7 cellular contexts compared by ENCODE assay signal in the genomic region with DNA sequence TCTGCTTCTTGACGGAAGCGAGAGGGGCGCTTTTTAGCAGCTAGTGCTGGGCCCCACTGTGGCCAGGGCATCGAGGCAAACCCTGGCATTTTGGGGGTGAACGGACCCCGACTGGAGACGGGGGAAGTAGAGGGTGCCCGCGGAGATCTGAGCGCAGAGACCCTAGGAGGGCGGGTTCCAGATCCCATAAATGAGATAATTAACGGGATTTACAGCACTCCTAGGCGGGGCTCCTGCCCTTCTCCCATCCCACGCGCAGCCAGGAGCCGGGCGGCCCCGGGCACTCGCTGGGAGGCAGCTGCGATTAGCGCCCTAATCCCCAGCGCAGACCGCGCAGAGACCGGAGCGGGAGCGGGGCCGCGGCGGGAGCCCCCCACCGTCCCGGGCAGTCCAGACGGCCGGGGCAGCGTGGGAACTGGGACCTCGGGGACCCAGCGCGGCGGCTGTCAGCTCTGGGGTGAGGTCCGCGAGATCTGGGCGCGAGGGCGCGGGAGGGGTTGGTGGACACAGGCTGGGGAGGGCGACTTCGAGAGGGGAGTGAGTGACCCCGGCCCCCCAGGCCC. TPM values are rescaled to one million over a fixed set of nuclear protein-coding genes. Genes with fewer than 3 reads are reported as not detected.
A peak's percentile ranks its signal among the peaks of the same experiment; 100 is the strongest.
DNase-seq lines count a peak whose midpoint lies in the region; ATAC-seq and TF ChIP-seq lines count a peak whose summit lies in the region.

No MANE protein-coding gene starts in this region.

- H3K4me3 Mint-ChIP-seq in HFFc6 = peak overlapping the region; percentile 85
- peak overlapping the region; percentile 73 for H3K4me3 Mint-ChIP-seq in activated T-helper 2 cell treated with anti-CD3 and anti-CD28 coated beads, Interferon-gamma antibody, Interleukin-2, Interleukin-4, amounts not matched to agents 10 μg/mL and 5 μg/mL and 100 μg/mL, durations not matched to agents 14 hours and 24 hours and 36 hours (ENCODE audit: low read depth)
- H3K4me3 Mint-ChIP-seq in stimulated activated naive CD8-positive, alpha-beta T cell treated with anti-CD3 and anti-CD28 coated beads, Interleukin-15, amount 100 ng/mL, for 72 hours = peak overlapping the region; percentile 17 to 61

- intact Hi-C loops in activated T-helper 2 cell treated with anti-CD3 and anti-CD28 coated beads, Interferon-gamma antibody, Interleukin-2, Interleukin-4, amounts not matched to agents 10 μg/mL and 5 μg/mL and 100 μg/mL, durations not matched to agents 14 hours and 24 hours and 36 hours (cut with micrococcal nuclease) = no loop called here

- ATAC-seq in stimulated activated naive CD8-positive, alpha-beta T cell treated with anti-CD3 and anti-CD28 coated beads, Interleukin-15, amount 100 ng/mL, for 72 hours = peak; percentile 63
- no peak for ATAC-seq in GM21529 (IDR thresholded peaks at IDR 0.05; ENCODE audit: unreplicated experiment)
- ATAC-seq in GM21786 (IDR thresholded peaks at IDR 0.05; ENCODE audit: unreplicated experiment) = no peak

- H3K27ac Mint-ChIP-seq in HFFc6 = peak overlapping the region; percentile 84
- no peak overlapping the region for H3K27ac Mint-ChIP-seq in activated T-helper 2 cell treated with anti-CD3 and anti-CD28 coated beads, Interferon-gamma antibody, Interleukin-2, Interleukin-4, amounts not matched to agents 10 μg/mL and 5 μg/mL and 100 μg/mL, durations not matched to agents 14 hours and 24 hours and 36 hours
- no peak overlapping the region for H3K27ac Mint-ChIP-seq in stimulated activated naive CD8-positive, alpha-beta T cell treated with anti-CD3 and anti-CD28 coated beads, Interleukin-15, amount 100 ng/mL, for 72 hours

- no peaks in the 10 kb centered on the region for H3K9me3 Mint-ChIP-seq in HFFc6
- H3K9me3 Mint-ChIP-seq in activated T-helper 2 cell treated with anti-CD3 and anti-CD28 coated beads, Interferon-gamma antibody, Interleukin-2, Interleukin-4, amounts not matched to agents 10 μg/mL and 5 μg/mL and 100 μg/mL, durations not matched to agents 14 hours and 24 hours and 36 hours = no peaks in the 10 kb centered on the region
- H3K9me3 Mint-ChIP-seq in stimulated activated naive CD8-positive, alpha-beta T cell treated with anti-CD3 and anti-CD28 coated beads, Interleukin-15, amount 100 ng/mL, for 72 hours = no peaks in the 10 kb centered on the region

- no peak for TF ChIP-seq CTCF in HFFc6 (IDR thresholded peaks at IDR 0.05)

- H3K4me1 Mint-ChIP-seq in HFFc6 (ENCODE audit: low read depth) = peaks cover 67% of the 10 kb centered on the region
- peaks cover 33% of the 10 kb centered on the region for H3K4me1 Mint-ChIP-seq in activated T-helper 2 cell treated with anti-CD3 and anti-CD28 coated beads, Interferon-gamma antibody, Interleukin-2, Interleukin-4, amounts not matched to agents 10 μg/mL and 5 μg/mL and 100 μg/mL, durations not matched to agents 14 hours and 24 hours and 36 hours (ENCODE audit: low read depth)
- peaks cover 8% of the 10 kb centered on the region for H3K4me1 Mint-ChIP-seq in stimulated activated naive CD8-positive, alpha-beta T cell treated with anti-CD3 and anti-CD28 coated beads, Interleukin-15, amount 100 ng/mL, for 72 hours

- H3K36me3 Mint-ChIP-seq in HFFc6 (ENCODE audit: low read depth) = peaks cover 8% of the 10 kb centered on the region; the same call in 1 of the 2 replicates
- H3K36me3 Mint-ChIP-seq in activated T-helper 2 cell treated with anti-CD3 and anti-CD28 coated beads, Interferon-gamma antibody, Interleukin-2, Interleukin-4, amounts not matched to agents 10 μg/mL and 5 μg/mL and 100 μg/mL, durations not matched to agents 14 hours and 24 hours and 36 hours (ENCODE audit: low read depth) = no peaks in the 10 kb centered on the region

- no peak for DNase-seq in HFFc6
- no peak for DNase-seq in activated T-helper 2 cell treated with anti-CD3 and anti-CD28 coated beads, Interferon-gamma antibody, Interleukin-2, Interleukin-4, amounts not matched to agents 10 μg/mL and 5 μg/mL and 100 μg/mL, durations not matched to agents 14 hours and 24 hours and 36 hours (ENCODE audit: low spot score)
- peak; percentile 37 for DNase-seq in iPS-NIHi11 (ENCODE audit: low spot score)
- DNase-seq in stimulated activated naive CD8-positive, alpha-beta T cell treated with anti-CD3 and anti-CD28 coated beads, Interleukin-15, amount 100 ng/mL, for 72 hours = no peak
- no peak for DNase-seq in KG1 (lab: John Stamatoyannopoulos, UW)

- peaks cover 14% of the 10 kb centered on the region for H3K27me3 Mint-ChIP-seq in HFFc6 (ENCODE audit: insufficient read depth)
- H3K27me3 Mint-ChIP-seq in activated T-helper 2 cell treated with anti-CD3 and anti-CD28 coated beads, Interferon-gamma antibody, Interleukin-2, Interleukin-4, amounts not matched to agents 10 μg/mL and 5 μg/mL and 100 μg/mL, durations not matched to agents 14 hours and 24 hours and 36 hours (ENCODE audit: low read depth) = peaks cover 47% of the 10 kb centered on the region
- H3K27me3 Mint-ChIP-seq in stimulated activated naive CD8-positive, alpha-beta T cell treated with anti-CD3 and anti-CD28 coated beads, Interleukin-15, amount 100 ng/mL, for 72 hours = peaks cover 81% of the 10 kb centered on the region

RNA-seq across cellular contexts. Expression of gene JCAD, which starts 0.7 kb away (rescaled TPM):
- 10 to 100 TPM; 27.7 to 54.4 (median 46.6) TPM for total RNA-seq in HFFc6 (2021; fragmentation: NEBNext Ultra II Directional; extraction: Animal tissue kit (Norgen Biotek cat#: 25700))
- 3.4 and 3.7 TPM in 2 replicates for total RNA-seq in activated T-helper 2 cell treated with anti-CD3 and anti-CD28 coated beads, Interferon-gamma antibody, Interleukin-2, Interleukin-4, amounts not matched to agents 10 μg/mL and 5 μg/mL and 100 μg/mL, durations not matched to agents 14 hours and 24 hours and 36 hours
